In the genomic region with DNA sequence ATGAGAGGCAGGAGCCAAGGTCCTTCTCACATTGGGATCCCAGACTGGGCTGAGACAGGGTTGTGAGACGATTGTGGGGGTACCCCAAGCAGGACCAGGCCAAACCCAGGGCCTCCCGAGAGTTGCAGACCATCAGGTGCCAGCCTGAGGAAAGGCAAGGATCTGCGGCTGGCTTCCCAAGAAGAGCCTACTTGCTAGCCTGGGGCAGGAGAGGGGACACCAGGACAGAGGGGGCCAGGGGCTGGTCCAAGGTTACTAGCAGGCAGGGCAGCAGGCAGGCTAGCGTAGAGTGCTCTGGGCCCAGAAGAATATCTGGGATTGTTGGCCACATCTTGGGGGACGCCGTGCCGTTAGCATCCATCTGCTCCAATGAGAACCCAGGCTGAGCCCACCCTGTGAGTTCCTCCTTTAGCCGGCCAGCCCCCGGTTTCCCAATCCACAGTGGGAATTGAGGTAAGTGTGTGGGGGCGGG, we compare ENCODE assay signal across 8 cellular contexts. TPM values are rescaled to one million over a fixed set of nuclear protein-coding genes. Genes with fewer than 3 reads are reported as not detected.
DNase-seq lines count a peak whose midpoint lies in the region; ATAC-seq and TF ChIP-seq lines count a peak whose summit lies in the region.

No MANE protein-coding gene starts in this region.

- peak overlapping the region; percentile 86 for H3K4me2 ChIP-seq in Loucy (ENCODE audit: low read depth, low read length, poor library complexity, severe bottlenecking)

- H3K9me3 Mint-ChIP-seq in naive thymus-derived CD8-positive, alpha-beta T cell = no peaks in the 10 kb centered on the region

- no peaks in the 10 kb centered on the region for H3F3A ChIP-seq in Loucy (ENCODE audit: low read depth)

- no peak overlapping the region for H3K27ac ChIP-seq in ectodermal cell (ENCODE audit: insufficient read depth, low read depth, low read length, poor library complexity, severe bottlenecking)

- H3K27ac Mint-ChIP-seq in naive thymus-derived CD8-positive, alpha-beta T cell = peak overlapping the region; percentile 88 to 98 (median 93)

- H3K27me3 Mint-ChIP-seq in naive thymus-derived CD8-positive, alpha-beta T cell = no peaks in the 10 kb centered on the region

- ATAC-seq in naive thymus-derived CD8-positive, alpha-beta T cell = no peak
- no peak for ATAC-seq in GM19328 (IDR thresholded peaks at IDR 0.05; ENCODE audit: unreplicated experiment)
- ATAC-seq in GM21529 (IDR thresholded peaks at IDR 0.05; ENCODE audit: unreplicated experiment) = no peak
- ATAC-seq in HG02981 (IDR thresholded peaks at IDR 0.05; ENCODE audit: unreplicated experiment) = no peak

- H3K4me1 ChIP-seq in Loucy (ENCODE audit: insufficient read depth, low read length, poor library complexity, severe bottlenecking) (peaks cover 18% of the 10 kb centered on the region), ectodermal cell (ENCODE audit: control insufficient read depth, insufficient read depth, low read length) (peaks cover 6% of the 10 kb centered on the region)

- H3K36me3 Mint-ChIP-seq in naive thymus-derived CD8-positive, alpha-beta T cell = peaks cover 5 to 44% (median 32%) of the 10 kb centered on the region in 3 donors

- POLR2A ChIA-PET in naive thymus-derived CD8-positive, alpha-beta T cell (lab: Charles Lee) = interaction anchor here (0.8 to 21.2 kb wide), 10 partner anchors 9 to 1517 kb away, joined by 3 to 623 read pairs (median 4); a partner anchor contains a TSS

- H3K4me1 Mint-ChIP-seq in naive thymus-derived CD8-positive, alpha-beta T cell = peaks cover 42 to 83% (median 76%) of the 10 kb centered on the region in 4 donors

- no peaks in the 10 kb centered on the region for H3K9me3 ChIP-seq in Loucy (ENCODE audit: insufficient read depth, low read depth, low read length)
- H3K9me3 ChIP-seq in ectodermal cell (ENCODE audit: control insufficient read depth, low read length) = no peaks in the 10 kb centered on the region

- H4K20me1 ChIP-seq in Loucy (ENCODE audit: insufficient read depth, low read length, poor library complexity, severe bottlenecking) = no peaks in the 10 kb centered on the region

- H3K27me3 ChIP-seq in Loucy (ENCODE audit: insufficient read depth, low read length, poor library complexity, severe bottlenecking) (no peaks in the 10 kb centered on the region), ectodermal cell (ENCODE audit: control insufficient read depth, insufficient read depth, low read length, poor library complexity, severe bottlenecking) (peaks cover 56% of the 10 kb centered on the region)

- peak overlapping the region; percentile 96 for H2AFZ ChIP-seq in Loucy (ENCODE audit: low read length)

- H3K36me3 ChIP-seq in Loucy (ENCODE audit: insufficient read depth, low read length) (no peaks in the 10 kb centered on the region), ectodermal cell (ENCODE audit: control insufficient read depth, insufficient read depth, low read length) (no peaks in the 10 kb centered on the region)

- H3K4me3 Mint-ChIP-seq in naive thymus-derived CD8-positive, alpha-beta T cell = peak overlapping the region; percentile 92 to 98 (median 94)

- H3K4me3 ChIP-seq in AG10803 (ENCODE audit: low read length) (peak overlapping the region; percentile 74), Loucy (ENCODE audit: low read length, poor library complexity, severe bottlenecking) (peak overlapping the region; percentile 78), ectodermal cell (ENCODE audit: insufficient read depth, low read depth, low read length) (peak overlapping the region; percentile 40)

- TF ChIP-seq CTCF in AG10803 (conservative IDR thresholded peaks at IDR 0.05; ENCODE audit: low read length) (no peak), Loucy (conservative IDR thresholded peaks at IDR 0.05; ENCODE audit: low read length) (no peak)

- DNase-seq in AG10803 (ENCODE audit: low read depth) = no peak
- DNase-seq in naive thymus-derived CD8-positive, alpha-beta T cell = no peak
- no peak for DNase-seq in COLO668 (lab: John Stamatoyannopoulos, UW; ENCODE audit: unreplicated experiment)

- H3K79me2 ChIP-seq in Loucy (ENCODE audit: insufficient read depth, low read length) = no peaks in the 10 kb centered on the region

- H3K9ac ChIP-seq in Loucy (ENCODE audit: low read depth, low read length, poor library complexity, severe bottlenecking) = peak overlapping the region; percentile 66

- 57 to 59% methylated on average over 10 of the region's 10 CpGs for WGBS in ectodermal cell, 2 experiments

- H3K9me2 ChIP-seq in Loucy (replicated peaks; ENCODE audit: low read depth, low read length) = no peaks in the 10 kb centered on the region

RNA-seq across cellular contexts. Expression of a gene that starts 0.5 kb away (rescaled TPM):
- polyA plus RNA-seq in ectodermal cell (2013, experiment 1 of 4) = 1.7 TPM
- polyA plus RNA-seq in ectodermal cell (2013, experiment 2 of 4) = 1.7 TPM
- 1.8 TPM for polyA plus RNA-seq in ectodermal cell (2013, experiment 3 of 4)
- 1.7 TPM for polyA plus RNA-seq in ectodermal cell (2013, experiment 4 of 4)
- 1 to 10 TPM; 8.1 to 8.8 TPM for total RNA-seq in naive thymus-derived CD8-positive, alpha-beta T cell
- polyA plus RNA-seq in naive thymus-derived CD8-positive, alpha-beta T cell = 100 to 1,000 TPM in 2 of 3 donors, 10 to 100 TPM in 1; 16.3 to 135 (median 100) TPM

RNA-seq across cellular contexts. Expression of a gene that starts 5.9 kb away (rescaled TPM):
- polyA plus RNA-seq in ectodermal cell (2013, experiment 1 of 4) = 78.1 TPM
- polyA plus RNA-seq in ectodermal cell (2013, experiment 2 of 4) = 88.5 TPM
- 57.0 TPM for polyA plus RNA-seq in ectodermal cell (2013, experiment 3 of 4)
- 69.1 TPM for polyA plus RNA-seq in ectodermal cell (2013, experiment 4 of 4)
- total RNA-seq in naive thymus-derived CD8-positive, alpha-beta T cell = 10 to 100 TPM; 27.5 TPM
- polyA plus RNA-seq in naive thymus-derived CD8-positive, alpha-beta T cell = 10 to 100 TPM; 42.4 to 48.2 (median 48.1) TPM

RNA-seq across cellular contexts. Expression of a gene that starts 41.7 kb away (rescaled TPM):
- 13.2 TPM for polyA plus RNA-seq in ectodermal cell (2013, experiment 1 of 4)
- polyA plus RNA-seq in ectodermal cell (2013, experiment 2 of 4) = 12.4 TPM
- polyA plus RNA-seq in ectodermal cell (2013, experiment 3 of 4) = 10.1 TPM
- 10.3 TPM for polyA plus RNA-seq in ectodermal cell (2013, experiment 4 of 4)
- 10 to 100 TPM; 65.1 to 67.1 TPM for total RNA-seq in naive thymus-derived CD8-positive, alpha-beta T cell
- 10 to 100 TPM; 20.2 to 43.1 (median 30.3) TPM for polyA plus RNA-seq in naive thymus-derived CD8-positive, alpha-beta T cell

RNA-seq across cellular contexts. Expression of a gene that starts 43.5 kb away (rescaled TPM):
- polyA plus RNA-seq in ectodermal cell (2013, experiment 1 of 4) = 11.1 TPM
- 11.5 TPM for polyA plus RNA-seq in ectodermal cell (2013, experiment 2 of 4)
- 11.2 TPM for polyA plus RNA-seq in ectodermal cell (2013, experiment 3 of 4)
- polyA plus RNA-seq in ectodermal cell (2013, experiment 4 of 4) = 13.3 TPM
- 10 to 100 TPM; 17.7 to 18.4 TPM for total RNA-seq in naive thymus-derived CD8-positive, alpha-beta T cell
- polyA plus RNA-seq in naive thymus-derived CD8-positive, alpha-beta T cell = 10 to 100 TPM; 14.1 to 17.3 (median 14.2) TPM
